Comparison of ENCODE assay signal across 11 cellular contexts in genomic region chr2:18402-19271, GRCh38. TPM values are rescaled to one million over a fixed set of nuclear protein-coding genes. Genes with fewer than 3 reads are reported as not detected.
A peak's percentile ranks its signal among the peaks of the same experiment; 100 is the strongest.
DNase-seq lines count a peak whose midpoint lies in the region; ATAC-seq and TF ChIP-seq lines count a peak whose summit lies in the region.
"Had no signal": no experiment of that assay in that cellular context is flagged by ENCODE, and none has a peak within 500 bp of the region (broad histone marks: within the 10 kb centered on the region; RNA-seq: fewer than 3 reads in every experiment).

No MANE protein-coding gene starts in this region.

- H3K4me3 Mint-ChIP-seq in activated CD4-positive, alpha-beta T cell treated with anti-CD3 and anti-CD28 coated beads for 36 hours, result no peak overlapping the region
- no peak overlapping the region for H3K4me3 Mint-ChIP-seq in activated CD4-positive, alpha-beta T cell treated with anti-CD3 and anti-CD28 coated beads, Interleukin-2, amount 10 ng/mL, durations not matched to agents 7 days and 5 days

- peaks cover 8% of the 10 kb centered on the region for H3K4me1 ChIP-seq in hepatocyte (ENCODE audit: insufficient read depth)
- H3K4me1 ChIP-seq in thoracic aorta (ENCODE audit: control insufficient read depth in 1 of 2, low read depth in 2 of 2), result no peaks in the 10 kb centered on the region
- no peaks in the 10 kb centered on the region for H3K4me1 ChIP-seq in GM23248 (ENCODE audit: insufficient read depth)

- H3K4me2 ChIP-seq in hepatocyte (no peak overlapping the region), GM23248 (ENCODE audit: unreplicated experiment) (no peak overlapping the region)

- H3K27me3 Mint-ChIP-seq in activated CD4-positive, alpha-beta T cell treated with anti-CD3 and anti-CD28 coated beads for 36 hours, result peaks cover 13% of the 10 kb centered on the region
- peaks cover 12% of the 10 kb centered on the region for H3K27me3 Mint-ChIP-seq in activated CD4-positive, alpha-beta T cell treated with anti-CD3 and anti-CD28 coated beads, Interleukin-2, amount 10 ng/mL, durations not matched to agents 7 days and 5 days

- no peaks in the 10 kb centered on the region for H3F3A ChIP-seq in GM23248 (ENCODE audit: insufficient read depth)

- H3K9ac ChIP-seq in GM23248, result no peak overlapping the region

- in situ Hi-C loops in SK-MEL-5 (cut with HindIII; ENCODE audit: low pct_unique_long_range_greater_than_20kb, low sequenced_read_pairs) (no loop called here), GM23248 (cut with MboI) (no loop called here)

- no peaks in the 10 kb centered on the region for H3K36me3 Mint-ChIP-seq in activated CD4-positive, alpha-beta T cell treated with anti-CD3 and anti-CD28 coated beads for 36 hours (ENCODE audit: low read depth)
- peaks cover 3% of the 10 kb centered on the region for H3K36me3 Mint-ChIP-seq in activated CD4-positive, alpha-beta T cell treated with anti-CD3 and anti-CD28 coated beads, Interleukin-2, amount 10 ng/mL, durations not matched to agents 7 days and 5 days (ENCODE audit: low read depth)
- H3K36me3 Mint-ChIP-seq: CD4-positive, CD25-positive, alpha-beta regulatory T cell had no signal

- H3K9me2 ChIP-seq in hepatocyte (replicated peaks; ENCODE audit: insufficient read depth) (no peaks in the 10 kb centered on the region), GM23248 (ENCODE audit: insufficient read depth) (no peaks in the 10 kb centered on the region)

- peaks cover 3% of the 10 kb centered on the region for H3K9me3 Mint-ChIP-seq in activated CD4-positive, alpha-beta T cell treated with anti-CD3 and anti-CD28 coated beads for 36 hours (ENCODE audit: low read depth)
- H3K9me3 Mint-ChIP-seq in activated CD4-positive, alpha-beta T cell treated with anti-CD3 and anti-CD28 coated beads, Interleukin-2, amount 10 ng/mL, durations not matched to agents 7 days and 5 days, result no peaks in the 10 kb centered on the region

- no peak overlapping the region for H3K4me3 ChIP-seq in hepatocyte
- no peak overlapping the region for H3K4me3 ChIP-seq in thoracic aorta
- H3K4me3 ChIP-seq in GM23248, result no peak overlapping the region

- H4K20me1 ChIP-seq in hepatocyte (ENCODE audit: insufficient read depth, poor library complexity, severe bottlenecking), result no peaks in the 10 kb centered on the region
- H4K20me1 ChIP-seq in GM23248 (ENCODE audit: insufficient read depth), result no peaks in the 10 kb centered on the region

- H2AFZ ChIP-seq in hepatocyte, result no peak overlapping the region
- no peak overlapping the region for H2AFZ ChIP-seq in GM23248

- no peak for DNase-seq in activated CD4-positive, alpha-beta T cell treated with anti-CD3 and anti-CD28 coated beads for 36 hours
- DNase-seq in activated CD4-positive, alpha-beta T cell treated with anti-CD3 and anti-CD28 coated beads, Interleukin-2, amount 10 ng/mL, durations not matched to agents 7 days and 5 days, result no peak
- DNase-seq in SK-MEL-5 (ENCODE audit: low read depth, low spot score) (peak; percentile 33), hepatocyte (ENCODE audit: low spot score) (no peak), thoracic aorta (ENCODE audit: low spot score) (no peak), GM23248 (no peak)
- DNase-seq: activated CD4-positive, alpha-beta T cell treated with anti-CD3 and anti-CD28 coated beads, Interleukin-2, amount 50 U/mL, for 1 hour; CD4-positive, CD25-positive, alpha-beta regulatory T cell had no signal

- H3K9me3 ChIP-seq in hepatocyte (ENCODE audit: low read depth), result no peaks in the 10 kb centered on the region
- H3K9me3 ChIP-seq in thoracic aorta, result no peaks in the 10 kb centered on the region
- no peaks in the 10 kb centered on the region for H3K9me3 ChIP-seq in GM23248 (ENCODE audit: low read depth)

- no peak overlapping the region for H3K27ac Mint-ChIP-seq in activated CD4-positive, alpha-beta T cell treated with anti-CD3 and anti-CD28 coated beads for 36 hours
- no peak overlapping the region for H3K27ac Mint-ChIP-seq in activated CD4-positive, alpha-beta T cell treated with anti-CD3 and anti-CD28 coated beads, Interleukin-2, amount 10 ng/mL, durations not matched to agents 7 days and 5 days
- H3K27ac Mint-ChIP-seq: CD4-positive, CD25-positive, alpha-beta regulatory T cell had no signal

- H3K27ac ChIP-seq in hepatocyte (no peak overlapping the region), thoracic aorta (no peak overlapping the region), GM23248 (no peak overlapping the region)
- H3K27ac ChIP-seq: epithelial cell of prostate had no signal

- intact Hi-C loops in activated CD4-positive, alpha-beta T cell treated with anti-CD3 and anti-CD28 coated beads for 36 hours (cut with DNase I, micrococcal nuclease), result no loop called here

- POLR2A ChIA-PET in activated CD4-positive, alpha-beta T cell treated with anti-CD3 and anti-CD28 coated beads for 36 hours (lab: Charles Lee), result no interaction called here
- POLR2A ChIA-PET in activated CD4-positive, alpha-beta T cell treated with anti-CD3 and anti-CD28 coated beads, Interleukin-2, amount 10 ng/mL, durations not matched to agents 7 days and 5 days (lab: Charles Lee), result no interaction called here

- peak; percentile 42 for ATAC-seq in activated CD4-positive, alpha-beta T cell treated with anti-CD3 and anti-CD28 coated beads for 36 hours
- ATAC-seq in thoracic aorta (ENCODE audit: insufficient number of reproducible peaks, low FRiP score, low read depth) (no peak), GM21576 (IDR thresholded peaks at IDR 0.05; ENCODE audit: unreplicated experiment) (no peak), HG03196 (IDR thresholded peaks at IDR 0.05; ENCODE audit: unreplicated experiment) (no peak)

- WGBS in hepatocyte (ENCODE audit: low lambda C conversion rate, missing lambda C conversion rate), result 79% methylated on average over 14 of the region's 14 CpGs
- 45 to 46% methylated on average over 14 of the region's 14 CpGs for WGBS in GM23248 (ENCODE audit: low coverage in 1 of 2, low lambda C conversion rate in 2 of 2, missing lambda C conversion rate in 2 of 2), 2 experiments

- CTCF ChIA-PET in activated CD4-positive, alpha-beta T cell treated with anti-CD3 and anti-CD28 coated beads for 36 hours (lab: Charles Lee), result interaction anchor here (0.5 to 1.4 kb wide), 5 partner anchors 30 to 926 kb away, joined by 3 to 4 read pairs (median 3); no protein-coding TSS in a partner anchor
- CTCF ChIA-PET in activated CD4-positive, alpha-beta T cell treated with anti-CD3 and anti-CD28 coated beads, Interleukin-2, amount 10 ng/mL, durations not matched to agents 7 days and 5 days (lab: Charles Lee), result interaction anchor here (0.7 to 1.4 kb wide), 2 partner anchors 15 to 62 kb away, joined by 3 read pairs; no protein-coding TSS in a partner anchor

- H3K36me3 ChIP-seq in hepatocyte (replicated peaks; ENCODE audit: insufficient read depth, low read depth) (no peaks in the 10 kb centered on the region), thoracic aorta (no peaks in the 10 kb centered on the region), GM23248 (ENCODE audit: low read depth) (no peaks in the 10 kb centered on the region)

- peaks cover 2% of the 10 kb centered on the region for H3K4me1 Mint-ChIP-seq in activated CD4-positive, alpha-beta T cell treated with anti-CD3 and anti-CD28 coated beads for 36 hours
- H3K4me1 Mint-ChIP-seq in activated CD4-positive, alpha-beta T cell treated with anti-CD3 and anti-CD28 coated beads, Interleukin-2, amount 10 ng/mL, durations not matched to agents 7 days and 5 days, result peaks cover 2% of the 10 kb centered on the region

- TF ChIP-seq CTCF in hepatocyte (IDR thresholded peaks at IDR 0.05; ENCODE audit: poor library complexity) (peak; percentile 53), thoracic aorta (IDR thresholded peaks at IDR 0.05) (peak; percentile 41)

- H3K79me2 ChIP-seq in hepatocyte, result no peaks in the 10 kb centered on the region
- H3K79me2 ChIP-seq in GM23248 (ENCODE audit: insufficient read depth), result no peaks in the 10 kb centered on the region

- no peaks in the 10 kb centered on the region for H3K27me3 ChIP-seq in hepatocyte
- H3K27me3 ChIP-seq in thoracic aorta (replicated peaks; ENCODE audit: insufficient read depth), result no peaks in the 10 kb centered on the region
- H3K27me3 ChIP-seq in GM23248 (replicated peaks; ENCODE audit: insufficient read depth), result no peaks in the 10 kb centered on the region

RNA-seq across cellular contexts. Expression of gene FAM110C, which starts 27.7 kb away (rescaled TPM):
- under 1 TPM; 0.51 to 0.96 TPM for total RNA-seq in activated CD4-positive, alpha-beta T cell treated with anti-CD3 and anti-CD28 coated beads for 36 hours
- total RNA-seq in activated CD4-positive, alpha-beta T cell treated with anti-CD3 and anti-CD28 coated beads, Interleukin-2, amount 10 ng/mL, durations not matched to agents 7 days and 5 days, result under 1 TPM; 0.21 to 0.22 TPM
- total RNA-seq in SK-MEL-5 (2014; rRNA removed; shearing (Covaris generic)), result 0.18 TPM in 1 of 2 replicates, not detected in the other
- polyA plus RNA-seq in SK-MEL-5 (2015; cell fraction: cytosol; rRNA removed), result 0.06 TPM in 1 of 2 replicates, not detected in the other
- 0.10 and 0.39 TPM in 2 replicates for polyA plus RNA-seq in SK-MEL-5 (2015; cell fraction: nucleus; rRNA removed)
- total RNA-seq in hepatocyte (10.2 and 11.2 TPM in 2 replicates), thoracic aorta (1 to 10 TPM; 4.9 to 5.0 TPM)
- polyA plus RNA-seq in hepatocyte (6.6 and 10.1 TPM in 2 replicates), GM23248 (2016; fragmentation: Nextera tagmentation; extraction: Ambion mirVana) (not detected in 2 replicates)
- not detected in 2 replicates for total RNA-seq in GM23248 (2014; rRNA removed; shearing (Covaris generic))
